In genomic region chr18:39942702-39943101, GRCh38 we compare ENCODE assay signal across 20 cellular contexts.
"Had no signal": no experiment of that assay in that cellular context is flagged by ENCODE, and none has a peak within 500 bp of the region (broad histone marks: within the 10 kb centered on the region; RNA-seq: fewer than 3 reads in every experiment).

No MANE protein-coding gene starts in this region.

- FAIRE-seq: colon had no signal

- H3K9me3 ChIP-seq: lower lobe of right lung, sigmoid colon, stomach had no signal

- H3K4me1 ChIP-seq: lower lobe of right lung, stomach had no signal

- H3K36me3 ChIP-seq: cardiac muscle cell, lower lobe of right lung, sigmoid colon, stomach had no signal

- H3K27ac ChIP-seq: cardiac muscle cell, lower lobe of right lung, sigmoid colon, stomach had no signal

- ATAC-seq: lower lobe of right lung; stimulated activated effector memory CD8-positive, alpha-beta T cell treated with anti-CD3 and anti-CD28 coated beads, Interleukin-12 subunit alpha, Interleukin-12 subunit beta, amount 100 ng/mL, for 72 hours; T-cell had no signal

- DNase-seq: activated B cell treated with CpG ODN at 0.5 μM for 24 hours; activated CD4-positive, alpha-beta memory T cell treated with anti-CD3 and anti-CD28 coated beads for 36 hours; activated CD4-positive, alpha-beta T cell treated with anti-CD3 and anti-CD28 coated beads for 4 hours; activated T-cell treated with anti-CD3 and anti-CD28 coated beads for 4 hours; amniotic stem cell; foreskin melanocyte; glutamatergic neuron; hippocampal formation; islet precursor cell; lower lobe of right lung; nephron progenitor cell; sigmoid colon; stimulated activated CD4-positive, alpha-beta T cell treated with anti-CD3 and anti-CD28 coated beads, Interleukin-4, amount 100 ng/mL, for 24 hours; stomach; T-cell; T-helper 9 cell; trophoblast cell had no signal

- H3K4me3 ChIP-seq: cardiac muscle cell, lower lobe of right lung, sigmoid colon, stomach had no signal

- H3K27me3 ChIP-seq: cardiac muscle cell, sigmoid colon, stomach had no signal
